2 cellular contexts compared by ENCODE assay signal in the genomic region with DNA sequence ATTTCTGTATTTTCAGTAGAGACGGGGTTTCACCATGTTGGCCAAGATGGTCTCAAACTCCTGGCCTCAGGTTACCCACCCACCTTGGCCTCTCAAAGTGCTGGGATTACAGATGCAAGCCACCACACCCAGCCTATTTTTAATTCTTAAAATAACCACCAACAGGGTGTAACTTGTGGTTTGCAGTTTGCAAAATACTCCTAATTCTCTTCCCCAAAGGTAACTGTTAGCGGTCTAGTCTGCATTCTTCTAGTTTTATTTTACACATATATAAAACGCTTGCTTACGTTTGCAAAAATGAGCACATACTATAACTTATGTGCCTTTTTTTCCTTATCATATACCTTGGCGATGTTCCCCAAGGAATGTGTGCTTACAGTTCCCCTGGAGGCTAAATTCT.
TF ChIP-seq lines count a peak whose summit lies in the region.

No MANE protein-coding gene starts in this region.

TF ChIP-seq in K562, 482 proteins besides CTCF, POLR2A, EP300 and RAD21:
- TF ChIP-seq MIER1 (IDR thresholded peaks at IDR 0.05; ENCODE audit: low read depth) (no peak), KLF10 (CRISPR knock-in tag; IDR thresholded peaks at IDR 0.05) (no peak), IFI16 (CRISPR knock-in tag; IDR thresholded peaks at IDR 0.05) (no peak), ZNF23 (CRISPR knock-in tag; IDR thresholded peaks at IDR 0.05) (no peak), ATF1 (CRISPR knock-in tag; IDR thresholded peaks at IDR 0.05) (no peak), ATF1 (tag; IDR thresholded peaks at IDR 0.05) (no peak), FIP1L1 (IDR thresholded peaks at IDR 0.05; ENCODE audit: low read depth, low read length, poor library complexity, severe bottlenecking) (no peak), CHD2 (IDR thresholded peaks at IDR 0.05; ENCODE audit: low read depth, low read length) (no peak), LCOR (CRISPR knock-in tag; IDR thresholded peaks at IDR 0.05) (no peak), KAT2B (IDR thresholded peaks at IDR 0.05; ENCODE audit: low read depth, low read length) (no peak), GTF3C2 (IDR thresholded peaks at IDR 0.05; ENCODE audit: borderline replicate concordance, extremely low read depth, insufficient read length) (no peak), ZNF778 (CRISPR knock-in tag; IDR thresholded peaks at IDR 0.05) (no peak)
- TF ChIP-seq, protein P1, sequence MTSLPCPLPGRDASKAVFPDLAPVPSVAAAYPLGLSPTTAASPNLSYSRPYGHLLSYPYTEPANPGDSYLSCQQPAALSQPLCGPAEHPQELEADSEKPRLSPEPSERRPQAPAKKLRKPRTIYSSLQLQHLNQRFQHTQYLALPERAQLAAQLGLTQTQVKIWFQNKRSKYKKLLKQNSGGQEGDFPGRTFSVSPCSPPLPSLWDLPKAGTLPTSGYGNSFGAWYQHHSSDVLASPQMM (CRISPR knock-in tag; IDR thresholded peaks at IDR 0.05): no peak

TF ChIP-seq in HEK293T, 16 proteins besides CTCF, POLR2A, EP300 and RAD21:
- TF ChIP-seq L3MBTL2 (conservative IDR thresholded peaks at IDR 0.05) (no peak), NFRKB (IDR thresholded peaks at IDR 0.05) (no peak)
